21 cellular contexts compared by ENCODE assay signal in genomic region chr18:53757346-53757745, GRCh38.
DNase-seq lines count a peak whose midpoint lies in the region; ATAC-seq and TF ChIP-seq lines count a peak whose summit lies in the region.
"Had no signal": no experiment of that assay in that cellular context is flagged by ENCODE, and none has a peak within 500 bp of the region (broad histone marks: within the 10 kb centered on the region; RNA-seq: fewer than 3 reads in every experiment).

No MANE protein-coding gene starts in this region.

- DNase-seq in adipocyte (ENCODE audit: low read depth) (peak; percentile 58), choroid plexus epithelial cell (ENCODE audit: low read depth) (peak; percentile 43), fibroblast of peridontal ligament (ENCODE audit: extremely low read depth) (peak; percentile 79), smooth muscle cell of the brain vasculature (ENCODE audit: low read depth, low spot score) (peak; percentile 9), GM23338 (ENCODE audit: low spot score) (no peak)
- DNase-seq in activated T-helper 2 cell treated with anti-CD3 and anti-CD28 coated beads, Interferon-gamma antibody, Interleukin-2, Interleukin-4, amounts not matched to agents 10 μg/mL and 5 μg/mL and 100 μg/mL, durations not matched to agents 14 hours and 24 hours and 36 hours (ENCODE audit: low spot score) = no peak
- no peak for DNase-seq in NK-92 treated with Interleukin-12 subunit alpha and Interleukin-12 subunit beta, amount 100 ng/mL, for 24 hours (lab: John Stamatoyannopoulos, UW)
- DNase-seq: AML-193; Caco-2; CD4-positive, alpha-beta T cell; EL; GF-D8; NCI-H1092 treated with DMSO at 0.1 percent for 48 hours; NCI-H1436; NCI-H187 treated with DMSO at 0.1 percent for 48 hours; NCI-H2107; NCI-H524; RPMI8226; SHP77 had no signal

- H3K27ac ChIP-seq in GM23338 (ENCODE audit: low read depth) = no peak overlapping the region
- H3K27ac ChIP-seq: A549; BLaER1 treated with 17β-estradiol and CSF1 and Interleukin-3, amounts not matched to agents 10 nM and 100 nM had no signal

- no peaks in the 10 kb centered on the region for H3K27me3 Mint-ChIP-seq in GM23338 (ENCODE audit: insufficient read depth, low read depth, poor library complexity)
- no peaks in the 10 kb centered on the region for H3K27me3 Mint-ChIP-seq in activated T-helper 2 cell treated with anti-CD3 and anti-CD28 coated beads, Interferon-gamma antibody, Interleukin-2, Interleukin-4, amounts not matched to agents 10 μg/mL and 5 μg/mL and 100 μg/mL, durations not matched to agents 14 hours and 24 hours and 36 hours (ENCODE audit: low read depth)
- H3K27me3 Mint-ChIP-seq: CD4-positive, alpha-beta T cell had no signal

- H3K9me3 ChIP-seq in adipocyte (ENCODE audit: control insufficient read depth, low read length) = no peaks in the 10 kb centered on the region
- H3K9me3 ChIP-seq: A549; BLaER1 treated with 17β-estradiol and CSF1 and Interleukin-3, amounts not matched to agents 10 nM and 100 nM; Caco-2 had no signal

- no peaks in the 10 kb centered on the region for H3K36me3 Mint-ChIP-seq in GM23338 (ENCODE audit: low read depth)
- no peaks in the 10 kb centered on the region for H3K36me3 Mint-ChIP-seq in activated T-helper 2 cell treated with anti-CD3 and anti-CD28 coated beads, Interferon-gamma antibody, Interleukin-2, Interleukin-4, amounts not matched to agents 10 μg/mL and 5 μg/mL and 100 μg/mL, durations not matched to agents 14 hours and 24 hours and 36 hours (ENCODE audit: low read depth)

- no peaks in the 10 kb centered on the region for H3F3A ChIP-seq in GM23338 (replicated peaks; ENCODE audit: low read depth)

- TF ChIP-seq CTCF in choroid plexus epithelial cell (conservative IDR thresholded peaks at IDR 0.05; ENCODE audit: low read depth, low read length) = no peak
- TF ChIP-seq CTCF in GM23338 (conservative IDR thresholded peaks at IDR 0.05; ENCODE audit: low read depth in 2 of 2) = no peak

- H3K27me3 ChIP-seq in adipocyte (replicated peaks; ENCODE audit: control insufficient read depth, insufficient read depth, low read length) = no peaks in the 10 kb centered on the region
- no peaks in the 10 kb centered on the region for H3K27me3 ChIP-seq in GM23338 (ENCODE audit: insufficient read depth)
- H3K27me3 ChIP-seq: BLaER1 treated with 17β-estradiol and CSF1 and Interleukin-3, amounts not matched to agents 10 nM and 100 nM had no signal

- no peak overlapping the region for H3K4me3 Mint-ChIP-seq in GM23338
- H3K4me3 Mint-ChIP-seq in activated T-helper 2 cell treated with anti-CD3 and anti-CD28 coated beads, Interferon-gamma antibody, Interleukin-2, Interleukin-4, amounts not matched to agents 10 μg/mL and 5 μg/mL and 100 μg/mL, durations not matched to agents 14 hours and 24 hours and 36 hours (ENCODE audit: low read depth) = no peak overlapping the region
- H3K4me3 Mint-ChIP-seq: CD4-positive, alpha-beta T cell had no signal

- no peaks in the 10 kb centered on the region for H4K20me1 ChIP-seq in GM23338 (replicated peaks; ENCODE audit: insufficient read depth)
- H4K20me1 ChIP-seq: BLaER1 treated with 17β-estradiol and CSF1 and Interleukin-3, amounts not matched to agents 10 nM and 100 nM had no signal

- H3K36me3 ChIP-seq in adipocyte (ENCODE audit: control insufficient read depth, insufficient read depth, low read length, severe bottlenecking) = no peaks in the 10 kb centered on the region
- H3K36me3 ChIP-seq in GM23338 (ENCODE audit: insufficient read depth) = no peaks in the 10 kb centered on the region
- H3K36me3 ChIP-seq: BLaER1 treated with 17β-estradiol and CSF1 and Interleukin-3, amounts not matched to agents 10 nM and 100 nM had no signal

- H3K4me3 ChIP-seq in adipocyte (ENCODE audit: low read length) (no peak overlapping the region), choroid plexus epithelial cell (ENCODE audit: low read depth, low read length) (no peak overlapping the region), GM23338 (no peak overlapping the region)
- H3K4me3 ChIP-seq: A549; BLaER1 treated with 17β-estradiol and CSF1 and Interleukin-3, amounts not matched to agents 10 nM and 100 nM had no signal

- no peak overlapping the region for H3K9ac ChIP-seq in adipocyte (ENCODE audit: low read length)
- H3K9ac ChIP-seq: BLaER1 treated with 17β-estradiol and CSF1 and Interleukin-3, amounts not matched to agents 10 nM and 100 nM had no signal

- no peak for ATAC-seq in GM23338
- ATAC-seq: A549 had no signal

- no peaks in the 10 kb centered on the region; the same call in 1 of the 2 replicates for H3K9me2 ChIP-seq in GM23338 (ENCODE audit: insufficient read depth)

- no peak overlapping the region for H3K27ac Mint-ChIP-seq in GM23338
- no peak overlapping the region for H3K27ac Mint-ChIP-seq in activated T-helper 2 cell treated with anti-CD3 and anti-CD28 coated beads, Interferon-gamma antibody, Interleukin-2, Interleukin-4, amounts not matched to agents 10 μg/mL and 5 μg/mL and 100 μg/mL, durations not matched to agents 14 hours and 24 hours and 36 hours
- H3K27ac Mint-ChIP-seq: CD4-positive, alpha-beta T cell had no signal

- no peak overlapping the region for H2AFZ ChIP-seq in GM23338

- peaks cover 6% of the 10 kb centered on the region for H3K4me1 ChIP-seq in adipocyte (ENCODE audit: control insufficient read depth, insufficient read depth, low read length)
- H3K4me1 ChIP-seq in GM23338 (ENCODE audit: insufficient read depth) = no peaks in the 10 kb centered on the region
- H3K4me1 ChIP-seq: A549; BLaER1 treated with 17β-estradiol and CSF1 and Interleukin-3, amounts not matched to agents 10 nM and 100 nM; Caco-2 had no signal

- H3K9me3 Mint-ChIP-seq in GM23338 = peaks cover 2% of the 10 kb centered on the region; the same call in 1 of the 3 replicates
- peaks cover 7% of the 10 kb centered on the region for H3K9me3 Mint-ChIP-seq in activated T-helper 2 cell treated with anti-CD3 and anti-CD28 coated beads, Interferon-gamma antibody, Interleukin-2, Interleukin-4, amounts not matched to agents 10 μg/mL and 5 μg/mL and 100 μg/mL, durations not matched to agents 14 hours and 24 hours and 36 hours

- peaks cover 2% of the 10 kb centered on the region; the same call in 1 of the 3 replicates for H3K4me1 Mint-ChIP-seq in GM23338
- H3K4me1 Mint-ChIP-seq in activated T-helper 2 cell treated with anti-CD3 and anti-CD28 coated beads, Interferon-gamma antibody, Interleukin-2, Interleukin-4, amounts not matched to agents 10 μg/mL and 5 μg/mL and 100 μg/mL, durations not matched to agents 14 hours and 24 hours and 36 hours (ENCODE audit: low read depth) = no peaks in the 10 kb centered on the region

- H3K79me2 ChIP-seq in GM23338 (replicated peaks; ENCODE audit: insufficient read depth) = no peaks in the 10 kb centered on the region

- intact Hi-C loops in activated T-helper 2 cell treated with anti-CD3 and anti-CD28 coated beads, Interferon-gamma antibody, Interleukin-2, Interleukin-4, amounts not matched to agents 10 μg/mL and 5 μg/mL and 100 μg/mL, durations not matched to agents 14 hours and 24 hours and 36 hours (cut with micrococcal nuclease) = no loop called here

- no peak overlapping the region for H3K4me2 ChIP-seq in GM23338
- H3K4me2 ChIP-seq: A549; BLaER1 treated with 17β-estradiol and CSF1 and Interleukin-3, amounts not matched to agents 10 nM and 100 nM had no signal

TF ChIP-seq in GM23338, 12 proteins besides CTCF, POLR2A, EP300 and RAD21 (continues in another document):
- no peak for TF ChIP-seq ZNF331 (CRISPR knock-in tag; IDR thresholded peaks at IDR 0.05; ENCODE audit: low read depth)
- no peak for TF ChIP-seq ZNF114 (CRISPR knock-in tag; IDR thresholded peaks at IDR 0.05)

Comparison
In these comparisons a context has a peak if more than half of its experiments do, and no peak if none do; other contexts are left out.
1. DNase-seq: peak in adipocyte (single experiment), choroid plexus epithelial cell (single experiment), fibroblast of peridontal ligament (single experiment) and smooth muscle cell of the brain vasculature (single experiment); none in GM23338 (single experiment), activated T-helper 2 cell treated with anti-CD3 and anti-CD28 coated beads, Interferon-gamma antibody, Interleukin-2, Interleukin-4, amounts not matched to agents 10 μg/mL and 5 μg/mL and 100 μg/mL, durations not matched to agents 14 hours and 24 hours and 36 hours (single experiment) and NK-92 treated with Interleukin-12 subunit alpha and Interleukin-12 subunit beta, amount 100 ng/mL, for 24 hours (single experiment).